Comparison of ENCODE assay signal across 1 cellular context in genomic region chr15:26910715-26911114, GRCh38.
TF ChIP-seq lines count a peak whose summit lies in the region.

No MANE protein-coding gene starts in this region.

TF ChIP-seq in GM23338, 12 proteins besides CTCF, POLR2A, EP300 and RAD21 (continued from another document):
- TF ChIP-seq ZNF462 (CRISPR knock-in tag; IDR thresholded peaks at IDR 0.05): no peak
